ENCODE assay signal across 19 cellular contexts in genomic region chr17:76797441-76797840, GRCh38. TPM values are rescaled to one million over a fixed set of nuclear protein-coding genes. Genes with fewer than 3 reads are reported as not detected.
DNase-seq lines count a peak whose midpoint lies in the region; TF ChIP-seq lines count a peak whose summit lies in the region.
"Had no signal": no experiment of that assay in that cellular context is flagged by ENCODE, and none has a peak within 500 bp of the region (broad histone marks: within the 10 kb centered on the region; RNA-seq: fewer than 3 reads in every experiment).

No MANE protein-coding gene starts in this region.

- no peaks in the 10 kb centered on the region for H3K9me2 ChIP-seq in Karpas-422 (replicated peaks; ENCODE audit: insufficient read depth, low read length)

- no peak overlapping the region for H2AFZ ChIP-seq in Karpas-422 (ENCODE audit: low read length)
- H2AFZ ChIP-seq: GM23248 had no signal

- no peak overlapping the region for H3K4me2 ChIP-seq in Karpas-422 (ENCODE audit: low read depth, low read length, poor library complexity, severe bottlenecking)

- H3K9me3 Mint-ChIP-seq in endodermal cell (peaks cover 19% of the 10 kb centered on the region), type B pancreatic cell (peaks cover 4% of the 10 kb centered on the region), progenitor cell of endocrine pancreas (ENCODE audit: low read depth) (peaks cover 3% of the 10 kb centered on the region)
- H3K9me3 Mint-ChIP-seq: CD4-positive, alpha-beta memory T cell had no signal

- H3K27me3 ChIP-seq in Karpas-422 (ENCODE audit: low read length): no peaks in the 10 kb centered on the region
- no peaks in the 10 kb centered on the region for H3K27me3 ChIP-seq in endodermal cell (ENCODE audit: control insufficient read depth, insufficient read depth, low read length, poor library complexity, severe bottlenecking)
- H3K27me3 ChIP-seq: SJCRH30 had no signal

- no peak for TF ChIP-seq CTCF in endodermal cell (conservative IDR thresholded peaks at IDR 0.05)
- TF ChIP-seq CTCF in type B pancreatic cell (conservative IDR thresholded peaks at IDR 0.05): no peak
- TF ChIP-seq CTCF in progenitor cell of endocrine pancreas (IDR thresholded peaks at IDR 0.05; ENCODE audit: unreplicated experiment): no peak

- no peak overlapping the region for H3K27ac ChIP-seq in Karpas-422 (ENCODE audit: low read length)
- no peak overlapping the region for H3K27ac ChIP-seq in endodermal cell (ENCODE audit: low read depth, low read length)
- H3K27ac ChIP-seq: GM23248, SJCRH30 had no signal

- no peaks in the 10 kb centered on the region for H4K20me1 ChIP-seq in Karpas-422 (ENCODE audit: insufficient read depth, low read depth, low read length)

- H3K9ac ChIP-seq in Karpas-422 (ENCODE audit: low read length): no peak overlapping the region
- H3K9ac ChIP-seq in endodermal cell (ENCODE audit: extremely low read depth, low read length, poor library complexity, severe bottlenecking): no peak overlapping the region
- H3K9ac ChIP-seq: GM23248 had no signal

- H3K27me3 Mint-ChIP-seq in endodermal cell (ENCODE audit: insufficient read depth) (no peaks in the 10 kb centered on the region), type B pancreatic cell (no peaks in the 10 kb centered on the region), progenitor cell of endocrine pancreas (no peaks in the 10 kb centered on the region)
- H3K27me3 Mint-ChIP-seq: CD4-positive, alpha-beta memory T cell; T-helper 17 cell had no signal

- H3K9me3 ChIP-seq in Karpas-422 (ENCODE audit: low read length) (no peaks in the 10 kb centered on the region), endodermal cell (ENCODE audit: control insufficient read depth, low read length) (no peaks in the 10 kb centered on the region)

- 67% methylated on average over 3 of the region's 3 CpGs; no CpG with 5 or more reads in 1 of the 2 experiments for WGBS in endodermal cell (ENCODE audit: insufficient coverage in 1 of 2, insufficient read length in 1 of 2), 2 experiments

- H3K27ac Mint-ChIP-seq in endodermal cell: no peak overlapping the region
- H3K27ac Mint-ChIP-seq in type B pancreatic cell: peak overlapping the region; percentile 16
- H3K27ac Mint-ChIP-seq in progenitor cell of endocrine pancreas: no peak overlapping the region
- H3K27ac Mint-ChIP-seq: T-helper 17 cell had no signal

- H3K4me1 Mint-ChIP-seq in endodermal cell (no peaks in the 10 kb centered on the region), type B pancreatic cell (ENCODE audit: unreplicated experiment) (peaks cover 3% of the 10 kb centered on the region), progenitor cell of endocrine pancreas (ENCODE audit: low read depth) (no peaks in the 10 kb centered on the region)

- peaks cover 7% of the 10 kb centered on the region for H3K36me3 Mint-ChIP-seq in endodermal cell (ENCODE audit: low read depth)
- H3K36me3 Mint-ChIP-seq in type B pancreatic cell: no peaks in the 10 kb centered on the region
- peaks cover 3% of the 10 kb centered on the region for H3K36me3 Mint-ChIP-seq in progenitor cell of endocrine pancreas (ENCODE audit: insufficient read depth)

- DNase-seq in ELR (ENCODE audit: low read depth): peak; percentile 16
- peak; percentile 31 for DNase-seq in Karpas-422
- DNase-seq in endodermal cell: peak; percentile 70
- no peak for DNase-seq in type B pancreatic cell (ENCODE audit: extremely low spot score, unreplicated experiment)
- no peak for DNase-seq in progenitor cell of endocrine pancreas (ENCODE audit: low spot score, unreplicated experiment)
- no peak for DNase-seq in activated gamma-delta T cell (lab: John Stamatoyannopoulos, UW)
- DNase-seq in activated CD4-positive, CD25-positive, alpha-beta regulatory T cell treated with anti-CD3 and anti-CD28 coated beads, Interleukin-2, amount 50 U/mL, for 72 hours: no peak
- DNase-seq: C1 segment of cervical spinal cord; CD4-positive, alpha-beta memory T cell; COR-L47; GM23248; HCEC 1CT; MM.1S; NCI-H1694; NCI-H2029 treated with DMSO at 0.1 percent for 48 hours; NCI-H526 treated with DMSO at 0.1 percent for 48 hours; SJCRH30; T-helper 17 cell had no signal

- H3K4me3 Mint-ChIP-seq in endodermal cell (no peak overlapping the region), type B pancreatic cell (no peak overlapping the region), progenitor cell of endocrine pancreas (ENCODE audit: low read depth) (no peak overlapping the region)
- H3K4me3 Mint-ChIP-seq: CD4-positive, alpha-beta memory T cell; T-helper 17 cell had no signal

- no peaks in the 10 kb centered on the region for H3K79me2 ChIP-seq in Karpas-422 (ENCODE audit: low read length)

- H3K4me1 ChIP-seq in Karpas-422 (ENCODE audit: low read length) (no peaks in the 10 kb centered on the region), endodermal cell (ENCODE audit: control insufficient read depth, insufficient read depth, low read length) (no peaks in the 10 kb centered on the region)
- H3K4me1 ChIP-seq: SJCRH30 had no signal

- H3K4me3 ChIP-seq in Karpas-422 (ENCODE audit: low read length) (no peak overlapping the region), endodermal cell (ENCODE audit: low read length) (no peak overlapping the region)
- H3K4me3 ChIP-seq: GM23248, K562, SJCRH30 had no signal

- H3K36me3 ChIP-seq in Karpas-422 (ENCODE audit: insufficient read depth, low read length): no peaks in the 10 kb centered on the region
- no peaks in the 10 kb centered on the region for H3K36me3 ChIP-seq in endodermal cell (ENCODE audit: control insufficient read depth, insufficient read depth, low read length)
- H3K36me3 ChIP-seq: SJCRH30 had no signal

RNA-seq across cellular contexts. Expression of gene MFSD11, which starts 59.5 kb away (rescaled TPM):
- total RNA-seq in Karpas-422 (2014; rRNA removed; shearing (Covaris generic); ENCODE audit: low replicate concordance): 19.1 and 34.3 TPM in 2 replicates
- 10 to 100 TPM; 29.3 to 33.3 TPM for total RNA-seq in endodermal cell
- 22.3 TPM for polyA plus RNA-seq in endodermal cell (2013, experiment 1 of 2)
- polyA plus RNA-seq in endodermal cell (2013, experiment 2 of 2): 18.9 TPM
- 29.0 and 33.9 TPM in 2 replicates for total RNA-seq in type B pancreatic cell (ENCODE audit: low replicate concordance)
- total RNA-seq in progenitor cell of endocrine pancreas: 35.6 and 38.7 TPM in 2 replicates

Comparison
In these comparisons a context has a peak if more than half of its experiments do, and no peak if none do; other contexts are left out.
1. DNase-seq: peak in ELR (single experiment), Karpas-422 (single experiment) and endodermal cell (single experiment); none in type B pancreatic cell (single experiment), progenitor cell of endocrine pancreas (single experiment), activated gamma-delta T cell (single experiment) and activated CD4-positive, CD25-positive, alpha-beta regulatory T cell treated with anti-CD3 and anti-CD28 coated beads, Interleukin-2, amount 50 U/mL, for 72 hours (single experiment).